1 cellular context compared by ENCODE assay signal in the genomic region with DNA sequence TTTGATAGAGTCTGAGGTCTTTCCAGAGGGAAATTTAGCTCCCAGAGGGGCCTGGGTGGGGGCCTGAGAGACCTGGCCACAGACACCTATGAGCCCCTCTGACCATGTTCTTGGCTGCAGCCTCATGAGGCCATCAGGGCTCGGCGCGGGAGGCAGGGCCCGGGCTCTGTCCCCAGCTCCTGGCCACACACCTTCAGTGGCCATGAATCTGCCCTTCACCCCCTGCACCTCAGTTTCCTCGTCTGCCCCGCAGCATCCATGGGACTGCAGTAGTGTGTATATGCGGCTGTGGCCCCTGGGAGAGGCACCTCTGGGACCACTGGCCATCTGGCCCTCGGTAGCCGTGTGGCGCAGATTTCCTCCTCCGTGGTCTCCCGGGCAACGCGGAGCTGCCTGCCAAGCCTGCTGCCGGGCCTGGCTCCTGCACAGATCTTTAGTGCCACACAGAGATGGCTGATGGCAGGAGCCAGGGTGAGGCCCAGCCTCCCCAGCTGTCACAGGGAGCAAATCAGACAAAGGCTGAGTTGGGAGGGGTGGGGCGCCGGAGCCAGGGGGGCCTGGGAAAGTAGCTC.
TF ChIP-seq lines count a peak whose summit lies in the region.

No MANE protein-coding gene starts in this region.

TF ChIP-seq in SK-N-SH treated with all-trans-retinoic acid at 6 μM for 48 hours, 23 proteins besides CTCF, POLR2A, EP300 and RAD21 (continued from another document):
- TF ChIP-seq ARNTL (CRISPR knock-in tag; IDR thresholded peaks at IDR 0.05; ENCODE audit: borderline replicate concordance, low read depth) (no peak), ZNF565 (CRISPR knock-in tag; conservative IDR thresholded peaks at IDR 0.05; ENCODE audit: low read depth) (no peak), ZC3H10 (CRISPR knock-in tag; IDR thresholded peaks at IDR 0.05) (no peak), SNAI2 (CRISPR knock-in tag; IDR thresholded peaks at IDR 0.05) (no peak)
